Comparison of ENCODE assay signal across 30 cellular contexts in genomic region chr2:225465827-225466226, GRCh38.
DNase-seq lines count a peak whose midpoint lies in the region; ATAC-seq and TF ChIP-seq lines count a peak whose summit lies in the region.
"Had no signal": no experiment of that assay in that cellular context is flagged by ENCODE, and none has a peak within 500 bp of the region (broad histone marks: within the 10 kb centered on the region; RNA-seq: fewer than 3 reads in every experiment).

No MANE protein-coding gene starts in this region.

- TF ChIP-seq CTCF in foreskin keratinocyte (conservative IDR thresholded peaks at IDR 0.05) = no peak

- peaks cover 1% of the 10 kb centered on the region for H3K36me3 Mint-ChIP-seq in activated naive CD4-positive, alpha-beta T cell treated with anti-CD3 and anti-CD28 coated beads, Interleukin-2, amount 50 U/mL, for 24 hours
- H3K36me3 Mint-ChIP-seq in activated naive CD4-positive, alpha-beta T cell treated with anti-CD3 and anti-CD28 coated beads, Interleukin-2, amount 10 ng/mL, durations not matched to agents 7 days and 5 days = no peaks in the 10 kb centered on the region
- H3K36me3 Mint-ChIP-seq: activated CD8-positive, alpha-beta memory T cell treated with anti-CD3 and anti-CD28 coated beads, Interleukin-2, amount 10 ng/mL, durations not matched to agents 7 days and 5 days; CD4-positive, CD25-positive, alpha-beta regulatory T cell had no signal

- H3K4me3 ChIP-seq in NT2/D1 (ENCODE audit: insufficient read length, low read depth) (no peak overlapping the region), iPS-18a (ENCODE audit: low read length) (no peak overlapping the region)
- H3K4me3 ChIP-seq: SK-N-MC, upper lobe of right lung had no signal

- no peak overlapping the region for H3K27ac Mint-ChIP-seq in activated naive CD4-positive, alpha-beta T cell treated with anti-CD3 and anti-CD28 coated beads, Interleukin-2, amount 50 U/mL, for 24 hours
- no peak overlapping the region for H3K27ac Mint-ChIP-seq in activated naive CD4-positive, alpha-beta T cell treated with anti-CD3 and anti-CD28 coated beads, Interleukin-2, amount 10 ng/mL, durations not matched to agents 7 days and 5 days
- H3K27ac Mint-ChIP-seq: T-helper 1 cell treated with Interleukin-12 subunit alpha and Interleukin-12 subunit beta and Interleukin-4 antibody, amounts not matched to agents 30 μg/mL and 1 μg/mL, for 36 hours had no signal

- no peaks in the 10 kb centered on the region for H3K9me3 ChIP-seq in NT2/D1 (ENCODE audit: insufficient read depth, low read length)
- no peaks in the 10 kb centered on the region for H3K9me3 ChIP-seq in iPS-18a (ENCODE audit: control insufficient read depth, low read depth, low read length)
- H3K9me3 ChIP-seq: upper lobe of right lung had no signal

- H3K27ac ChIP-seq in iPS-18a (ENCODE audit: low read length) (peak overlapping the region; percentile 24), foreskin keratinocyte (no peak overlapping the region)
- H3K27ac ChIP-seq: parathyroid adenoma, SK-N-MC, upper lobe of right lung had no signal

- H3K27me3 Mint-ChIP-seq in activated naive CD4-positive, alpha-beta T cell treated with anti-CD3 and anti-CD28 coated beads, Interleukin-2, amount 50 U/mL, for 24 hours = no peaks in the 10 kb centered on the region
- no peaks in the 10 kb centered on the region for H3K27me3 Mint-ChIP-seq in activated naive CD4-positive, alpha-beta T cell treated with anti-CD3 and anti-CD28 coated beads, Interleukin-2, amount 10 ng/mL, durations not matched to agents 7 days and 5 days
- H3K27me3 Mint-ChIP-seq: activated CD8-positive, alpha-beta memory T cell treated with anti-CD3 and anti-CD28 coated beads, Interleukin-2, amount 10 ng/mL, durations not matched to agents 7 days and 5 days; CD4-positive, CD25-positive, alpha-beta regulatory T cell had no signal

- H3K9me3 Mint-ChIP-seq in activated naive CD4-positive, alpha-beta T cell treated with anti-CD3 and anti-CD28 coated beads, Interleukin-2, amount 50 U/mL, for 24 hours = no peaks in the 10 kb centered on the region
- H3K9me3 Mint-ChIP-seq in activated naive CD4-positive, alpha-beta T cell treated with anti-CD3 and anti-CD28 coated beads, Interleukin-2, amount 10 ng/mL, durations not matched to agents 7 days and 5 days = no peaks in the 10 kb centered on the region
- H3K9me3 Mint-ChIP-seq: activated T-cell treated with anti-CD3 and anti-CD28 coated beads, Interleukin-2, amount 50 U/mL, for 4 hours; effector memory CD8-positive, alpha-beta T cell; T-helper 1 cell treated with Interleukin-12 subunit alpha and Interleukin-12 subunit beta and Interleukin-4 antibody, amounts not matched to agents 30 μg/mL and 1 μg/mL, for 36 hours had no signal

- ATAC-seq in foreskin keratinocyte = no peak
- ATAC-seq: activated CD4-positive, CD25-positive, alpha-beta regulatory T cell treated with anti-CD3 and anti-CD28 coated beads, Interleukin-2, amount 50 U/mL, for 24 hours; activated CD8-positive, alpha-beta memory T cell treated with anti-CD3 and anti-CD28 coated beads, Interleukin-2, amount 10 ng/mL, durations not matched to agents 7 days and 5 days; activated T-cell treated with anti-CD3 and anti-CD28 coated beads, Interleukin-2, amount 50 U/mL, for 4 hours; effector memory CD8-positive, alpha-beta T cell; left colon; upper lobe of right lung had no signal

- peaks cover 28% of the 10 kb centered on the region for H3K4me1 Mint-ChIP-seq in activated naive CD4-positive, alpha-beta T cell treated with anti-CD3 and anti-CD28 coated beads, Interleukin-2, amount 50 U/mL, for 24 hours
- H3K4me1 Mint-ChIP-seq in activated naive CD4-positive, alpha-beta T cell treated with anti-CD3 and anti-CD28 coated beads, Interleukin-2, amount 10 ng/mL, durations not matched to agents 7 days and 5 days = peaks cover 16% of the 10 kb centered on the region

- DNase-seq in activated naive CD4-positive, alpha-beta T cell treated with anti-CD3 and anti-CD28 coated beads, Interleukin-2, amount 10 ng/mL, durations not matched to agents 7 days and 5 days = no peak
- DNase-seq in NT2/D1 (ENCODE audit: low read depth, low spot score) = peak; percentile 70
- DNase-seq in foreskin keratinocyte = no peak
- no peak for DNase-seq in DMS53 (lab: John Stamatoyannopoulos, UW)
- no peak for DNase-seq in NCI-H2107 (lab: John Stamatoyannopoulos, UW)
- no peak for DNase-seq in NCI-H1694 (lab: John Stamatoyannopoulos, UW)
- DNase-seq: activated CD4-positive, alpha-beta T cell treated with anti-CD3 and anti-CD28 coated beads, Interleukin-2, amount 50 U/mL, for 4 hours; activated CD8-positive, alpha-beta memory T cell treated with anti-CD3 and anti-CD28 coated beads, Interleukin-2, amount 10 ng/mL, durations not matched to agents 7 days and 5 days; activated gamma-delta T cell; activated T-cell treated with anti-CD3 and anti-CD28 coated beads, Interleukin-2, amount 50 U/mL, for 4 hours; caudate nucleus; CD4-positive, CD25-positive, alpha-beta regulatory T cell; cortex of kidney; effector memory CD8-positive, alpha-beta T cell; erythroblast; HCEC 1CT; left colon; MV-4-11; NCI-H187 treated with DMSO at 0.1 percent for 48 hours; NCI-H2171 treated with DMSO at 0.1 percent for 48 hours; NCI-H510A; small intestine; stimulated activated naive CD4-positive, alpha-beta T cell treated with Interleukin-2 at 50 U/mL for 16 hours; upper lobe of right lung had no signal

- no peaks in the 10 kb centered on the region for H3K27me3 ChIP-seq in NT2/D1 (ENCODE audit: insufficient read depth, insufficient read length)
- H3K27me3 ChIP-seq in iPS-18a (ENCODE audit: control insufficient read depth, insufficient read depth, low read length) = no peaks in the 10 kb centered on the region
- peaks cover 2% of the 10 kb centered on the region for H3K27me3 ChIP-seq in foreskin keratinocyte
- H3K27me3 ChIP-seq: upper lobe of right lung had no signal

- no peak overlapping the region for H3K9ac ChIP-seq in NT2/D1 (ENCODE audit: insufficient read length, low read depth)
- no peak overlapping the region for H3K9ac ChIP-seq in iPS-18a (ENCODE audit: low read length)
- H3K9ac ChIP-seq: parathyroid adenoma had no signal

- H3K4me1 ChIP-seq in NT2/D1 (ENCODE audit: insufficient read depth, insufficient read length) = no peaks in the 10 kb centered on the region
- H3K4me1 ChIP-seq in iPS-18a (ENCODE audit: control insufficient read depth, low read depth, low read length) = peaks cover 21% of the 10 kb centered on the region
- H3K4me1 ChIP-seq in foreskin keratinocyte = no peaks in the 10 kb centered on the region
- H3K4me1 ChIP-seq: parathyroid adenoma, upper lobe of right lung had no signal

- H3K36me3 ChIP-seq in NT2/D1 (ENCODE audit: insufficient read depth, insufficient read length, low read length) (no peaks in the 10 kb centered on the region), iPS-18a (ENCODE audit: control insufficient read depth, low read depth, low read length) (no peaks in the 10 kb centered on the region)
- H3K36me3 ChIP-seq: upper lobe of right lung had no signal

- peak overlapping the region; percentile 16 for H3K4me3 Mint-ChIP-seq in activated naive CD4-positive, alpha-beta T cell treated with anti-CD3 and anti-CD28 coated beads, Interleukin-2, amount 50 U/mL, for 24 hours
- H3K4me3 Mint-ChIP-seq in activated naive CD4-positive, alpha-beta T cell treated with anti-CD3 and anti-CD28 coated beads, Interleukin-2, amount 10 ng/mL, durations not matched to agents 7 days and 5 days = no peak overlapping the region
- H3K4me3 Mint-ChIP-seq: activated CD8-positive, alpha-beta memory T cell treated with anti-CD3 and anti-CD28 coated beads, Interleukin-2, amount 10 ng/mL, durations not matched to agents 7 days and 5 days; T-helper 1 cell treated with Interleukin-12 subunit alpha and Interleukin-12 subunit beta and Interleukin-4 antibody, amounts not matched to agents 30 μg/mL and 1 μg/mL, for 36 hours had no signal

- CTCF ChIA-PET in activated naive CD4-positive, alpha-beta T cell treated with anti-CD3 and anti-CD28 coated beads, Interleukin-2, amount 10 ng/mL, durations not matched to agents 7 days and 5 days (lab: Charles Lee) = no interaction called here
